Comparison of ENCODE assay signal across 9 cellular contexts in the genomic region with DNA sequence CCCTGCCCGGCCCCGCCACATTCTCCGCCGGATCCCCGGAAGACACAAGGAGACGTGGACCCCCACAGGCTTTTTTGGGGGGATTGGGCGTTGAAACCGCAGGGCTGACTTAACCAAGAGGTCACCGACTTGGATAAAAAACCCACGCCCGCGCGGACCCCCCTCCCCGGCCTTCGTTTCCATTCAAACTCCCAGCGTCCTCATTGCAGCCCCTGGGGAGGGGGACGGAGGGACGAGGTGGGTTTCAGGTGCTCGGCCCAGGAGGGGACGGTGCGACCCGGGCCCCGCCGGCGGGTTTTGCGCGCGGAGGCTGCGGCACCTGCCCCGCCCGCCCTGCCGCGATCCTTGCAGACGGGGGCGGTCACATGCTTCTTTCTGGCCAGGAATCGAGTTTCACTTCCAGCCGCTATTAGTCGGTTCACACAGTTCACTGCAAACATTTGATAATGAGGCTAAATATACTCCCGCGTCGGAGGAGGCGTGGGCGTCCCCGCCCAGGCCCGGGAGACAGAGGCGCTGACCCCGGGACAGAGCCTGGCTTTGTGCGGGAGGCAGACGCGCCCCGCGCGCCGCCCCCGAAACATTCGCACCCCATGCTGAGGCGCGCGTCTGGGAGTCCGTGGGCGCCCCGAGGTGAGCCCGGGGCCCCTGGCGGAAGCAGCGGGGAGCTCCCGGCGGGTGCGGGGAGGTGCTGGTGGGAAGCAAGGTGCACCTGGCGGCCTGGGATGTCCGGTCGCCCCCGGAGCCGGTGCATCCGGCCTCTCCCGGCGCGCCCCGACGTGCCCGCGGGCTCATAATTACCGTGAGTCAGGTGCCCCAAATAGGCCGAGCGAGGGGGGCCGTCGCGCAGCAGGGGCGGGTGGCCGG. TPM values are rescaled to one million over a fixed set of nuclear protein-coding genes. Genes with fewer than 3 reads are reported as not detected.
A peak's percentile ranks its signal among the peaks of the same experiment; 100 is the strongest.
DNase-seq lines count a peak whose midpoint lies in the region; ATAC-seq, FAIRE-seq and TF ChIP-seq lines count a peak whose summit lies in the region.
"Had no signal": no experiment of that assay in that cellular context is flagged by ENCODE, and none has a peak within 500 bp of the region (broad histone marks: within the 10 kb centered on the region; RNA-seq: fewer than 3 reads in every experiment).

No MANE protein-coding gene starts in this region.

- H3K4me3 ChIP-seq in left ventricle myocardium inferior (peak overlapping the region; percentile 93), psoas muscle (peak overlapping the region; percentile 63)

- H3K27me3 ChIP-seq in left ventricle myocardium inferior (ENCODE audit: low read depth): peaks cover 55% of the 10 kb centered on the region
- peaks cover 0 to 11% (median 2%) of the 10 kb centered on the region in 3 donors for H3K27me3 ChIP-seq in psoas muscle (ENCODE audit: insufficient read depth in 3 of 3, low read length in 2 of 3)

- H3K27ac ChIP-seq in left ventricle myocardium inferior (replicated peaks): peak overlapping the region; percentile 90
- no peak overlapping the region for H3K27ac ChIP-seq in psoas muscle
- H3K27ac ChIP-seq: C4-2B had no signal

- peaks cover 74% of the 10 kb centered on the region for H3K4me1 ChIP-seq in left ventricle myocardium inferior
- H3K4me1 ChIP-seq in psoas muscle: peaks cover 17% of the 10 kb centered on the region

- peak; percentile 20 for ATAC-seq in activated T-helper 17 cell treated with anti-CD3 and anti-CD28 coated beads, Interleukin-2, amount 50 U/mL, for 72 hours (replicated peaks)
- peak; percentile 9 to 55 (median 47) for ATAC-seq in psoas muscle
- no peak for ATAC-seq in GM18498 (IDR thresholded peaks at IDR 0.05; ENCODE audit: unreplicated experiment)

- whole genome bisulfite sequencing in psoas muscle, 3 donors: 1 to 3% (median 1%) methylated on average over 73 to 89 of the region's 89 CpGs

- DNase-seq in NCI-H2029 (lab: John Stamatoyannopoulos, UW) (peak; percentile 39), NCI-H2029 treated with DMSO at 0.1 percent for 48 hours (lab: John Stamatoyannopoulos, UW) (no peak), LHCN-M2 (ENCODE audit: low read depth) (peak; percentile 35), left ventricle myocardium inferior (peak; percentile 70), psoas muscle (no peak), D721Med (ENCODE audit: insufficient read length, low spot score) (no peak)

- peaks cover 11% of the 10 kb centered on the region for H3K27me3 Mint-ChIP-seq in activated T-helper 17 cell treated with anti-CD3 and anti-CD28 coated beads, Interleukin-2, amount 50 U/mL, for 72 hours

- H3K9me3 Mint-ChIP-seq in activated T-helper 17 cell treated with anti-CD3 and anti-CD28 coated beads, Interleukin-2, amount 50 U/mL, for 72 hours: no peaks in the 10 kb centered on the region

- H3K27ac Mint-ChIP-seq in activated T-helper 17 cell treated with anti-CD3 and anti-CD28 coated beads, Interleukin-2, amount 50 U/mL, for 72 hours: no peak overlapping the region

- peaks cover 7% of the 10 kb centered on the region for H3K36me3 Mint-ChIP-seq in activated T-helper 17 cell treated with anti-CD3 and anti-CD28 coated beads, Interleukin-2, amount 50 U/mL, for 72 hours (ENCODE audit: low read depth)

- no peak for FAIRE-seq in D721Med (lab: Jason Lieb, UNC)

- peaks cover 6% of the 10 kb centered on the region for H3K9me3 ChIP-seq in left ventricle myocardium inferior (replicated peaks)
- H3K9me3 ChIP-seq in psoas muscle: peaks cover 2% of the 10 kb centered on the region

- no peak overlapping the region for H3K4me3 Mint-ChIP-seq in activated T-helper 17 cell treated with anti-CD3 and anti-CD28 coated beads, Interleukin-2, amount 50 U/mL, for 72 hours

- H3K36me3 ChIP-seq in left ventricle myocardium inferior (peaks cover 4% of the 10 kb centered on the region), psoas muscle (ENCODE audit: insufficient read depth in 1 of 2, low read depth in 1 of 2) (no peaks in the 10 kb centered on the region)

- TF ChIP-seq CTCF in left ventricle myocardium inferior (IDR thresholded peaks at IDR 0.05; ENCODE audit: borderline replicate concordance) (no peak), psoas muscle (IDR thresholded peaks at IDR 0.05) (no peak), D721Med (IDR thresholded peaks at IDR 0.05; ENCODE audit: insufficient read depth, missing control alignments) (no peak)

- H3K4me1 Mint-ChIP-seq in activated T-helper 17 cell treated with anti-CD3 and anti-CD28 coated beads, Interleukin-2, amount 50 U/mL, for 72 hours: no peaks in the 10 kb centered on the region

- intact Hi-C loops in left ventricle myocardium inferior (cut with micrococcal nuclease): no loop called here
- intact Hi-C loops in psoas muscle (cut with DNase I): loop anchor here (5.0 kb wide), 2 partner anchors 205 to 210 kb away; partner anchors contain the start of genes DNAAF5 (in 1 of the 2) and PRKAR1B (in 1 of the 2)

RNA-seq across cellular contexts. Expression of gene PDGFA, which starts 2.7 kb away (rescaled TPM):
- total RNA-seq in LHCN-M2 (2014; rRNA removed) (33.7 and 37.0 TPM in 2 replicates), left ventricle myocardium inferior (26.0 TPM), psoas muscle (10 to 100 TPM; 13.9 to 30.4 (median 19.2) TPM)
- 40.0 TPM for polyA plus RNA-seq in LHCN-M2 (2012)
- total RNA-seq in activated T-helper 17 cell treated with anti-CD3 and anti-CD28 coated beads, Interleukin-2, amount 50 U/mL, for 72 hours: 10 to 100 TPM; 11.9 to 28.1 TPM
- polyA plus RNA-seq in psoas muscle: 10 to 100 TPM in 2 of 3 donors, 1 to 10 TPM in 1; 9.1 to 24.4 (median 15.3) TPM

Comparison
In these comparisons a context has a peak if more than half of its experiments do, and no peak if none do; other contexts are left out.
1. DNase-seq: peak in NCI-H2029 (single experiment), LHCN-M2 (single experiment) and left ventricle myocardium inferior (single experiment); none in NCI-H2029 treated with DMSO at 0.1 percent for 48 hours (single experiment), psoas muscle (0 of 2) and D721Med (single experiment).